ENCODE assay signal across 24 cellular contexts in genomic region chr5:78626009-78626571, GRCh38. TPM values are rescaled to one million over a fixed set of nuclear protein-coding genes. Genes with fewer than 3 reads are reported as not detected.
A peak's percentile ranks its signal among the peaks of the same experiment; 100 is the strongest.
DNase-seq lines count a peak whose midpoint lies in the region; TF ChIP-seq lines count a peak whose summit lies in the region.
"Had no signal": no experiment of that assay in that cellular context is flagged by ENCODE, and none has a peak within 500 bp of the region (broad histone marks: within the 10 kb centered on the region; RNA-seq: fewer than 3 reads in every experiment).

No MANE protein-coding gene starts in this region.

- no peak for TF ChIP-seq POLR2A in spleen (IDR thresholded peaks at IDR 0.05)

- no peaks in the 10 kb centered on the region for H4K20me1 ChIP-seq in BLaER1

- H3K4me3 ChIP-seq in BLaER1 = no peak overlapping the region
- no peak overlapping the region for H3K4me3 ChIP-seq in fibroblast of mammary gland (ENCODE audit: control insufficient read depth, low read depth, low read length)
- no peak overlapping the region for H3K4me3 ChIP-seq in spleen
- H3K4me3 ChIP-seq: GM23248, testis had no signal

- intact Hi-C loops in spleen (cut with DNase I; ENCODE audit: low total_unique reads) = no loop called here

- TF ChIP-seq CTCF in fibroblast of mammary gland (conservative IDR thresholded peaks at IDR 0.05; ENCODE audit: control insufficient read depth, insufficient read depth, low read depth, low read length) (no peak), nephron (IDR thresholded peaks at IDR 0.05; ENCODE audit: unreplicated experiment in 3 of 3) (no peak), spleen (IDR thresholded peaks at IDR 0.05 in 8 of 11, conservative IDR thresholded peaks at IDR 0.05 in 3 of 11) (no peak)

- H3K36me3 Mint-ChIP-seq in nephron (ENCODE audit: low read depth) = peaks cover 72% of the 10 kb centered on the region
- H3K36me3 Mint-ChIP-seq: CD4-positive, CD25-positive, alpha-beta regulatory T cell had no signal

- peaks cover 3% of the 10 kb centered on the region for H3K27me3 Mint-ChIP-seq in nephron (ENCODE audit: low read depth)

- H3K4me1 Mint-ChIP-seq in nephron = peaks cover 80% of the 10 kb centered on the region
- H3K4me1 Mint-ChIP-seq: CD4-positive, CD25-positive, alpha-beta regulatory T cell had no signal

- peaks cover 3% of the 10 kb centered on the region for H3K9me3 Mint-ChIP-seq in nephron
- H3K9me3 Mint-ChIP-seq: activated T-helper 2 cell treated with anti-CD3 and anti-CD28 coated beads, Interferon-gamma antibody, Interleukin-2, Interleukin-4, amounts not matched to agents 10 μg/mL and 5 μg/mL and 100 μg/mL, durations not matched to agents 14 hours and 24 hours and 36 hours had no signal

- H3K4me1 ChIP-seq in BLaER1 = peaks cover 78% of the 10 kb centered on the region
- H3K4me1 ChIP-seq in spleen = peaks cover 0 to 15% (median 6%) of the 10 kb centered on the region in 6 donors

- H3K27ac ChIP-seq in BLaER1 (no peak overlapping the region), spleen (no peak overlapping the region)
- H3K27ac ChIP-seq: GM23248, KMS-11, RWPE1, testis had no signal

- H3K27me3 ChIP-seq in BLaER1 (no peaks in the 10 kb centered on the region), spleen (replicated peaks in 1 of 7) (peaks cover 0 to 6% (median 0%) of the 10 kb centered on the region in 7 donors)
- H3K27me3 ChIP-seq: testis had no signal

- peak; percentile 49 for DNase-seq in RPMI7951 (ENCODE audit: low read depth)
- DNase-seq in fibroblast of mammary gland (ENCODE audit: low read depth) = peak; percentile 45
- no peak for DNase-seq in NCI-H446 treated with DMSO at 0.1 percent for 48 hours (lab: John Stamatoyannopoulos, UW)
- no peak for DNase-seq in NCI-H345 treated with DMSO at 0.1 percent for 48 hours (lab: John Stamatoyannopoulos, UW; ENCODE audit: unreplicated experiment)
- no peak for DNase-seq in NCI-H345 (lab: John Stamatoyannopoulos, UW)
- DNase-seq in spleen = no peak
- DNase-seq: activated CD4-positive, alpha-beta T cell treated with anti-CD3 and anti-CD28 coated beads for 4 hours; CD4-positive, CD25-positive, alpha-beta regulatory T cell; cerebellar nuclear complex; effector CD8-positive, alpha-beta T cell; GM23248; hippocampal formation; midbrain; NCI-H2029; NCI-H510A; stimulated activated CD4-positive, alpha-beta T cell treated with anti-CD3 and anti-CD28 coated beads, Interleukin-15, amount 100 ng/mL, for 24 hours; SW 1271; testis had no signal

- peak overlapping the region; percentile 29; the same call in 1 of the 2 replicates for H3K4me2 ChIP-seq in BLaER1
- H3K4me2 ChIP-seq: KMS-11 had no signal

- H3K36me3 ChIP-seq in BLaER1 = no peaks in the 10 kb centered on the region
- peaks cover 0 to 15% (median 0%) of the 10 kb centered on the region in 6 donors for H3K36me3 ChIP-seq in spleen

- 68 to 86% (median 81%) methylated on average over 10 of the region's 10 CpGs for WGBS in spleen, 5 donors

- peak overlapping the region in 1 of 3 experiments; percentile 3 for H3K4me3 Mint-ChIP-seq in nephron
- H3K4me3 Mint-ChIP-seq: CD4-positive, CD25-positive, alpha-beta regulatory T cell; neural crest cell had no signal

- peak overlapping the region; percentile 62 to 68 (median 66) for H3K27ac Mint-ChIP-seq in nephron
- H3K27ac Mint-ChIP-seq: activated T-helper 2 cell treated with anti-CD3 and anti-CD28 coated beads, Interferon-gamma antibody, Interleukin-2, Interleukin-4, amounts not matched to agents 10 μg/mL and 5 μg/mL and 100 μg/mL, durations not matched to agents 14 hours and 24 hours and 36 hours had no signal

- H3K9me3 ChIP-seq in BLaER1 = no peaks in the 10 kb centered on the region
- no peaks in the 10 kb centered on the region for H3K9me3 ChIP-seq in spleen
- H3K9me3 ChIP-seq: testis had no signal

- no peak overlapping the region for H3K9ac ChIP-seq in BLaER1
- H3K9ac ChIP-seq: GM23248, KMS-11 had no signal

RNA-seq across cellular contexts. Expression of gene LHFPL2, which starts 22.5 kb away (rescaled TPM):
- total RNA-seq in RPMI7951 (2014; rRNA removed; shearing (Covaris generic)) = 35.1 and 38.2 TPM in 2 replicates
- 10 to 100 TPM in 4 of 7 donors, 1 to 10 TPM in 3; 8.4 to 14.6 (median 10.1) TPM for total RNA-seq in spleen
- 1 to 10 TPM; 4.8 to 9.6 (median 6.2) TPM for polyA plus RNA-seq in spleen

Comparison
In these comparisons a context has a peak if more than half of its experiments do, and no peak if none do; other contexts are left out.
1. DNase-seq: peak in RPMI7951 (single experiment) and fibroblast of mammary gland (single experiment); none in NCI-H446 treated with DMSO at 0.1 percent for 48 hours (single experiment), NCI-H345 treated with DMSO at 0.1 percent for 48 hours (single experiment), NCI-H345 (single experiment) and spleen (single experiment).